ENCODE assay signal across 11 cellular contexts in the genomic region with DNA sequence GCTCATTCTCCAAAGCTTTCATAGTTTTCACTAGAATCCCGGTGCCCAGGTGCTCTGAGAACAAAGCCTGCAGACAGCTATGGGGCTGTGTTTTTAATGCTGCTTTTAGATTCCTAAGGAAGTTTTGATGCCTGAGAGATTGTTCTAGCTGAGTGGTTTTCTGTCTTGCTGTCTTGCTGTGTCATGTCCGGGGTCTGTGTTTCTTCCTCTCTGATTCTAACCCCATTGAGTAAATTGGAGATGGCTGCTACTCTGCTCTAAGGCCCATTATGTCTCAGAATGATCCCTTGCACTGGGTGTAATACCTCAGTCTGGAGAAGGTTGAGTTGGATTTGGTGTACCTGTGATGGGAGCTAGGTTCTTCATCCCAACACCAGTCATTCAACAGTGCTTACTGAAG.
DNase-seq lines count a peak whose midpoint lies in the region; FAIRE-seq and TF ChIP-seq lines count a peak whose summit lies in the region.
"Had no signal": no experiment of that assay in that cellular context is flagged by ENCODE, and none has a peak within 500 bp of the region (broad histone marks: within the 10 kb centered on the region; RNA-seq: fewer than 3 reads in every experiment).

No MANE protein-coding gene starts in this region.

- H4K91ac ChIP-seq in H1 (replicated peaks; ENCODE audit: insufficient read length, low read length): no peak overlapping the region

- no peak overlapping the region for H3K27ac ChIP-seq in H1 (ENCODE audit: low read depth, low read length)
- H3K27ac ChIP-seq in parathyroid adenoma: peak overlapping the region; percentile 37

- no peak overlapping the region for H3K18ac ChIP-seq in H1 (ENCODE audit: extremely low read depth, low read length)

- H3K4me2 ChIP-seq in Loucy (ENCODE audit: low read depth, low read length, poor library complexity, severe bottlenecking) (peak overlapping the region; percentile 61), H1 (ENCODE audit: insufficient read depth in 1 of 2, low read depth in 2 of 2, low read length in 2 of 2) (no peak overlapping the region), parathyroid adenoma (ENCODE audit: low read length) (peak overlapping the region; percentile 43)

- no peak overlapping the region for H2AFZ ChIP-seq in Loucy (ENCODE audit: low read length)
- no peak overlapping the region for H2AFZ ChIP-seq in H1 (ENCODE audit: low read length)
- H2AFZ ChIP-seq in parathyroid adenoma: no peak overlapping the region

- H2BK120ac ChIP-seq in H1 (replicated peaks; ENCODE audit: low read depth, low read length): no peak overlapping the region

- H3K36me3 ChIP-seq in Loucy (ENCODE audit: insufficient read depth, low read length) (peaks cover 13% of the 10 kb centered on the region; the same call in 1 of the 2 replicates), H1 (ENCODE audit: control insufficient read depth in 2 of 4, insufficient read depth in 4 of 4, low read length in 3 of 4) (0 out of 8 replicates have a peak, but pooled peaks cover 0 to 2% (median 0%) of the 10 kb centered on the region in 4 experiments), parathyroid adenoma (ENCODE audit: control insufficient read depth, insufficient read depth, low read length) (no peaks in the 10 kb centered on the region)

- H3K79me2 ChIP-seq in Loucy (ENCODE audit: insufficient read depth, low read length): peaks cover 99% of the 10 kb centered on the region
- H3K79me2 ChIP-seq in H1 (ENCODE audit: control insufficient read depth in 1 of 2, insufficient read depth in 2 of 2, low read length in 2 of 2): peaks cover 15 to 99% of the 10 kb centered on the region in 2 experiments; a peak in 3 of 4 replicates
- peaks cover 63% of the 10 kb centered on the region for H3K79me2 ChIP-seq in parathyroid adenoma

- H4K5ac ChIP-seq in H1 (ENCODE audit: insufficient read length, low read depth, low read length): no peak overlapping the region

- TF ChIP-seq EP300 in H1 (IDR thresholded peaks at IDR 0.05; ENCODE audit: borderline replicate concordance in 1 of 2, low read depth in 2 of 2, low read length in 2 of 2): no peak

- H3K4me3 ChIP-seq in Loucy (ENCODE audit: low read length, poor library complexity, severe bottlenecking) (no peak overlapping the region), H1 (ENCODE audit: extremely low read depth in 1 of 4, insufficient read depth in 2 of 4, low read depth in 3 of 4, low read length in 4 of 4) (no peak overlapping the region), parathyroid adenoma (ENCODE audit: low read depth, low read length) (no peak overlapping the region)
- H3K4me3 ChIP-seq: lower lobe of right lung had no signal

- no peaks in the 10 kb centered on the region for H3K9me2 ChIP-seq in Loucy (replicated peaks; ENCODE audit: low read depth, low read length)

- H3F3A ChIP-seq in Loucy (ENCODE audit: low read depth): no peaks in the 10 kb centered on the region

- no peak overlapping the region for H3K14ac ChIP-seq in H1 (ENCODE audit: insufficient read length)

- no peak overlapping the region for H2BK15ac ChIP-seq in H1 (ENCODE audit: low read length)

- H2BK5ac ChIP-seq in H1 (ENCODE audit: low read depth, low read length): no peak overlapping the region

- peak overlapping the region; percentile 35 for H3K9ac ChIP-seq in Loucy (ENCODE audit: low read depth, low read length, poor library complexity, severe bottlenecking)
- H3K9ac ChIP-seq in H1 (replicated peaks in 1 of 4; ENCODE audit: extremely low read depth in 1 of 4, low read depth in 3 of 4, low read length in 3 of 4): no peak overlapping the region
- H3K9ac ChIP-seq in parathyroid adenoma: no peak overlapping the region

- TF ChIP-seq POLR2A in H1 (IDR thresholded peaks at IDR 0.05; ENCODE audit: control extremely low read depth in 1 of 2, low read depth in 2 of 2, low read length in 2 of 2): no peak

- no peaks in the 10 kb centered on the region for H3K27me3 ChIP-seq in Loucy (ENCODE audit: insufficient read depth, low read length, poor library complexity, severe bottlenecking)
- H3K27me3 ChIP-seq in H1 (replicated peaks in 1 of 4; ENCODE audit: control insufficient read depth in 3 of 4, extremely low read depth in 1 of 4, insufficient read depth in 3 of 4, low read length in 3 of 4): no peaks in the 10 kb centered on the region
- H3K27me3 ChIP-seq in parathyroid adenoma (ENCODE audit: control insufficient read depth, insufficient read depth, low read length): no peaks in the 10 kb centered on the region

- POLR2A ChIA-PET in H1 (lab: Charles Lee; ENCODE audit: partially characterized antibody): interaction anchor here (0.6 to 1.5 kb wide), 4 partner anchors 13 to 40 kb away, joined by 3 to 7 read pairs (median 3); no protein-coding TSS in a partner anchor

- no peak for TF ChIP-seq CTCF in Loucy (conservative IDR thresholded peaks at IDR 0.05; ENCODE audit: low read length)
- TF ChIP-seq CTCF in H1 (IDR thresholded peaks at IDR 0.05; ENCODE audit: control extremely low read depth in 1 of 3, insufficient read depth in 1 of 3, low read depth in 1 of 3, low read length in 3 of 3): no peak
- TF ChIP-seq CTCF in parathyroid adenoma (IDR thresholded peaks at IDR 0.05): no peak
- TF ChIP-seq CTCF in GM20000 (IDR thresholded peaks at IDR 0.05; ENCODE audit: extremely low read depth, missing control alignments): no peak

- peaks cover 9% of the 10 kb centered on the region for H3K79me1 ChIP-seq in H1 (ENCODE audit: low read depth, low read length)

- H3K23ac ChIP-seq in H1 (ENCODE audit: insufficient read length): no peak overlapping the region

- H3K56ac ChIP-seq in H1 (replicated peaks; ENCODE audit: insufficient read length, low read depth, low read length): no peak overlapping the region

- H2BK12ac ChIP-seq in H1 (ENCODE audit: low read depth, low read length): peak overlapping the region; percentile 18

- H3K4me1 ChIP-seq in Loucy (ENCODE audit: insufficient read depth, low read length, poor library complexity, severe bottlenecking) (peaks cover 28% of the 10 kb centered on the region), H1 (replicated peaks in 1 of 4; ENCODE audit: control insufficient read depth in 3 of 4, insufficient read depth in 4 of 4, low read length in 3 of 4) (peaks cover 1 to 31% (median 18%) of the 10 kb centered on the region in 4 experiments; a peak in 5 of 7 replicates), parathyroid adenoma (peaks cover 42% of the 10 kb centered on the region)

- no peak for FAIRE-seq in H1 (lab: Jason Lieb, UNC)
- FAIRE-seq: colon had no signal

- CTCF ChIA-PET in H1 (lab: Charles Lee; ENCODE audit: partially characterized antibody): interaction anchor here (0.6 to 1.3 kb wide), 4 partner anchors 12 to 222 kb away, joined by 3 to 4 read pairs (median 4); no protein-coding TSS in a partner anchor

- no peak overlapping the region for H2AK5ac ChIP-seq in H1 (ENCODE audit: low read depth, low read length)

- H3K23me2 ChIP-seq in H1 (ENCODE audit: low read depth, low read length): no peaks in the 10 kb centered on the region

- H3K9me3 ChIP-seq in Loucy (ENCODE audit: insufficient read depth, low read depth, low read length) (no peaks in the 10 kb centered on the region), H1 (ENCODE audit: insufficient read depth in 2 of 2, low read depth in 1 of 2, low read length in 1 of 2) (no peaks in the 10 kb centered on the region), parathyroid adenoma (ENCODE audit: control insufficient read depth, low read length) (no peaks in the 10 kb centered on the region)
- H3K9me3 ChIP-seq: lower lobe of right lung had no signal

- no peak overlapping the region for H2BK20ac ChIP-seq in H1 (ENCODE audit: low read length)

- H4K20me1 ChIP-seq in Loucy (ENCODE audit: insufficient read depth, low read length, poor library complexity, severe bottlenecking): peaks cover 89% of the 10 kb centered on the region
- peaks cover 9 to 13% of the 10 kb centered on the region in 2 experiments for H4K20me1 ChIP-seq in H1 (replicated peaks in 1 of 2; ENCODE audit: control insufficient read depth in 1 of 2, insufficient read depth in 2 of 2, low read length in 2 of 2)

- no peak overlapping the region for H4K8ac ChIP-seq in H1 (ENCODE audit: extremely low read depth, insufficient read depth, low read length)

- 82% methylated on average over 2 of the region's 2 CpGs; no CpG with 5 or more reads in 1 of the 2 experiments for WGBS in H1 (ENCODE audit: extremely low coverage in 1 of 2, insufficient coverage in 1 of 2, insufficient read length in 1 of 2, insufficient replicate concordance in 2 of 2, low coverage in 1 of 2, low lambda C conversion rate in 2 of 2, missing lambda C conversion rate in 1 of 2), 2 experiments

- DNase-seq in ELR (ENCODE audit: low read depth) (peak; percentile 49), H1 (ENCODE audit: low read depth in 1 of 2, low spot score in 2 of 2) (no peak), GM20000 (ENCODE audit: low spot score) (no peak), NCI-H510A (lab: John Stamatoyannopoulos, UW) (no peak)
- DNase-seq in activated effector memory CD4-positive, alpha-beta T cell treated with Interleukin-2 at 50 U/mL for 16 hours: no peak
- no peak for DNase-seq in activated CD4-positive, alpha-beta T cell treated with anti-CD3 and anti-CD28 coated beads for 48 hours
- DNase-seq: lower lobe of right lung, NCI-H2029 treated with DMSO at 0.1 percent for 48 hours had no signal

- no peak for TF ChIP-seq RAD21 in H1 (IDR thresholded peaks at IDR 0.05 in 1 of 2, conservative IDR thresholded peaks at IDR 0.05 in 1 of 2; ENCODE audit: low read depth in 2 of 2, low read length in 2 of 2)

- H3K4ac ChIP-seq in H1 (replicated peaks; ENCODE audit: insufficient read length, low read depth, low read length): no peak overlapping the region

TF ChIP-seq in H1, 55 proteins besides CTCF, POLR2A, EP300 and RAD21:
- no peak for TF ChIP-seq SIN3A (conservative IDR thresholded peaks at IDR 0.05 in 1 of 2, IDR thresholded peaks at IDR 0.05 in 1 of 2; ENCODE audit: low read depth in 1 of 2, low read length in 2 of 2)
- TF ChIP-seq, protein P1, sequence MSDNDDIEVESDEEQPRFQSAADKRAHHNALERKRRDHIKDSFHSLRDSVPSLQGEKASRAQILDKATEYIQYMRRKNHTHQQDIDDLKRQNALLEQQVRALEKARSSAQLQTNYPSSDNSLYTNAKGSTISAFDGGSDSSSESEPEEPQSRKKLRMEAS (IDR thresholded peaks at IDR 0.05): no peak
- TF ChIP-seq TBP (IDR thresholded peaks at IDR 0.05; ENCODE audit: low read depth, low read length): no peak
- TF ChIP-seq SP1 (IDR thresholded peaks at IDR 0.05; ENCODE audit: low read depth, low read length): no peak
- TF ChIP-seq TEAD4 (IDR thresholded peaks at IDR 0.05; ENCODE audit: low read depth, low read length): no peak
- no peak for TF ChIP-seq SP4 (IDR thresholded peaks at IDR 0.05; ENCODE audit: low read length)
- no peak for TF ChIP-seq HDAC2 (IDR thresholded peaks at IDR 0.05; ENCODE audit: borderline replicate concordance in 1 of 2, low read depth in 2 of 2, low read length in 2 of 2)
- TF ChIP-seq SIX5 (IDR thresholded peaks at IDR 0.05; ENCODE audit: low read depth, low read length): no peak

Comparison
In these comparisons a context has a peak if more than half of its experiments do, and no peak if none do; other contexts are left out.
1. H3K4me2 ChIP-seq: peak in Loucy (single experiment) and parathyroid adenoma (single experiment); none in H1 (0 of 2).